21 cellular contexts compared by ENCODE assay signal in genomic region chr5:2008851-2009629, GRCh38.
DNase-seq lines count a peak whose midpoint lies in the region; ATAC-seq lines count a peak whose summit lies in the region.
"Had no signal": no experiment of that assay in that cellular context is flagged by ENCODE, and none has a peak within 500 bp of the region (broad histone marks: within the 10 kb centered on the region; RNA-seq: fewer than 3 reads in every experiment).

No MANE protein-coding gene starts in this region.

- H2BK120ac ChIP-seq in neuronal stem cell (ENCODE audit: low read depth, low read length): no peak overlapping the region

- peak overlapping the region; percentile 43 for H3K23ac ChIP-seq in neuronal stem cell (ENCODE audit: low read depth, low read length, poor library complexity)

- no peak overlapping the region for H3K27ac Mint-ChIP-seq in activated CD8-positive, alpha-beta memory T cell treated with anti-CD3 and anti-CD28 coated beads, Interleukin-2, amount 10 ng/mL, durations not matched to agents 7 days and 5 days
- H3K27ac Mint-ChIP-seq: CD8-positive, alpha-beta T cell had no signal

- H3K14ac ChIP-seq in neuronal stem cell (ENCODE audit: low read length): peak overlapping the region; percentile 1

- H2AK5ac ChIP-seq in neuronal stem cell (ENCODE audit: low read depth, low read length): peak overlapping the region; percentile 36

- peaks cover 2% of the 10 kb centered on the region for H3K79me1 ChIP-seq in neuronal stem cell (ENCODE audit: low read depth, low read length)

- H3K4me3 Mint-ChIP-seq in activated CD8-positive, alpha-beta memory T cell treated with anti-CD3 and anti-CD28 coated beads, Interleukin-2, amount 10 ng/mL, durations not matched to agents 7 days and 5 days: no peak overlapping the region
- H3K4me3 Mint-ChIP-seq: CD8-positive, alpha-beta T cell had no signal

- WGBS in neuronal stem cell (ENCODE audit: extremely low coverage in 2 of 2, insufficient read length in 2 of 2, insufficient replicate concordance in 1 of 2), 2 donors: no CpG with 5 or more reads among the region's 15 CpGs

- H3K36me3 Mint-ChIP-seq in activated CD8-positive, alpha-beta memory T cell treated with anti-CD3 and anti-CD28 coated beads, Interleukin-2, amount 10 ng/mL, durations not matched to agents 7 days and 5 days: no peaks in the 10 kb centered on the region
- H3K36me3 Mint-ChIP-seq: CD8-positive, alpha-beta T cell had no signal

- no peaks in the 10 kb centered on the region for H3K4me1 Mint-ChIP-seq in activated CD8-positive, alpha-beta memory T cell treated with anti-CD3 and anti-CD28 coated beads, Interleukin-2, amount 10 ng/mL, durations not matched to agents 7 days and 5 days

- peaks cover 2 to 11% of the 10 kb centered on the region in 2 donors for H3K4me1 ChIP-seq in neuronal stem cell (ENCODE audit: control insufficient read depth in 2 of 2, insufficient read depth in 1 of 2, low read depth in 1 of 2, low read length in 2 of 2)

- no peaks in the 10 kb centered on the region for H3K36me3 ChIP-seq in neuronal stem cell (replicated peaks in 1 of 2; ENCODE audit: control insufficient read depth in 2 of 2, insufficient read depth in 2 of 2, low read length in 2 of 2)

- no peak overlapping the region for H2BK5ac ChIP-seq in neuronal stem cell (ENCODE audit: low read length)

- peak; percentile 29 for DNase-seq in activated CD8-positive, alpha-beta memory T cell treated with anti-CD3 and anti-CD28 coated beads, Interleukin-2, amount 10 ng/mL, durations not matched to agents 7 days and 5 days
- no peak for DNase-seq in activated CD8-positive, alpha-beta memory T cell treated with anti-CD3 and anti-CD28 coated beads for 24 hours
- DNase-seq in COLO668 (lab: John Stamatoyannopoulos, UW; ENCODE audit: unreplicated experiment): peak; percentile 21
- DNase-seq in SW480 (ENCODE audit: low spot score): peak; percentile 21
- no peak for DNase-seq in neuronal stem cell (ENCODE audit: low spot score)
- no peak for DNase-seq in LoVo (ENCODE audit: low spot score)
- no peak for DNase-seq in amygdala (lab: John Stamatoyannopoulos, UW)
- DNase-seq: CD8-positive, alpha-beta T cell; DMS53; GM23248; HCEC 1CT; KBM-7; MV-4-11; NCI-H1417; NCI-H187; NCI-H2171 treated with DMSO at 0.1 percent for 48 hours; NCI-H446; NCI-H774; SHP77 treated with DMSO at 0.1 percent for 48 hours; SK-N-SH had no signal

- no peak overlapping the region for H3K4ac ChIP-seq in neuronal stem cell (ENCODE audit: low read length)

- no peaks in the 10 kb centered on the region for H3K27me3 ChIP-seq in neuronal stem cell (ENCODE audit: control insufficient read depth in 3 of 3, insufficient read depth in 3 of 3, low read depth in 1 of 3, low read length in 3 of 3)

- no peak overlapping the region for H3K9ac ChIP-seq in neuronal stem cell (ENCODE audit: low read depth, low read length, poor library complexity)
- H3K9ac ChIP-seq: GM23248, SK-N-SH had no signal

- H4K8ac ChIP-seq in neuronal stem cell (ENCODE audit: low read depth, low read length): no peak overlapping the region

- no peak overlapping the region for H3K4me2 ChIP-seq in neuronal stem cell (ENCODE audit: insufficient read depth, low read length, poor library complexity, severe bottlenecking)
- H3K4me2 ChIP-seq: SK-N-SH had no signal

- H3K18ac ChIP-seq in neuronal stem cell (ENCODE audit: low read length): no peak overlapping the region

- H2AFZ ChIP-seq in neuronal stem cell (ENCODE audit: low read length): no peak overlapping the region
- H2AFZ ChIP-seq: GM23248 had no signal

- no peak overlapping the region for H4K91ac ChIP-seq in neuronal stem cell (ENCODE audit: low read depth, low read length, poor library complexity)

- H3K9me3 Mint-ChIP-seq in activated CD8-positive, alpha-beta memory T cell treated with anti-CD3 and anti-CD28 coated beads, Interleukin-2, amount 10 ng/mL, durations not matched to agents 7 days and 5 days (ENCODE audit: low read depth): no peaks in the 10 kb centered on the region
- H3K9me3 Mint-ChIP-seq: CD8-positive, alpha-beta T cell had no signal

- H3K9me3 ChIP-seq in neuronal stem cell (replicated peaks in 1 of 2; ENCODE audit: control insufficient read depth in 2 of 2, insufficient read depth in 1 of 2, low read depth in 1 of 2, low read length in 2 of 2): no peaks in the 10 kb centered on the region
- H3K9me3 ChIP-seq: SK-N-SH had no signal

- CTCF ChIA-PET in activated CD8-positive, alpha-beta memory T cell treated with anti-CD3 and anti-CD28 coated beads, Interleukin-2, amount 10 ng/mL, durations not matched to agents 7 days and 5 days (lab: Charles Lee): no interaction called here

- H2BK15ac ChIP-seq in neuronal stem cell (ENCODE audit: low read length): no peak overlapping the region

- no peak overlapping the region for H3K4me3 ChIP-seq in neuronal stem cell (ENCODE audit: low read length in 2 of 2)
- H3K4me3 ChIP-seq: GM23248 had no signal

- no peak overlapping the region for H3K27ac ChIP-seq in neuronal stem cell (replicated peaks; ENCODE audit: low read length)
- H3K27ac ChIP-seq: GM23248 had no signal

- H2BK12ac ChIP-seq in neuronal stem cell (ENCODE audit: low read length): no peak overlapping the region

- no peak for ATAC-seq in activated CD8-positive, alpha-beta memory T cell treated with anti-CD3 and anti-CD28 coated beads, Interleukin-2, amount 10 ng/mL, durations not matched to agents 7 days and 5 days
- no peak for ATAC-seq in HG03196 (IDR thresholded peaks at IDR 0.05; ENCODE audit: unreplicated experiment)
- ATAC-seq: CD8-positive, alpha-beta T cell had no signal

- no peaks in the 10 kb centered on the region for H3K27me3 Mint-ChIP-seq in activated CD8-positive, alpha-beta memory T cell treated with anti-CD3 and anti-CD28 coated beads, Interleukin-2, amount 10 ng/mL, durations not matched to agents 7 days and 5 days

Comparison
In these comparisons a context has a peak if more than half of its experiments do, and no peak if none do; other contexts are left out.
1. DNase-seq: peak in activated CD8-positive, alpha-beta memory T cell treated with anti-CD3 and anti-CD28 coated beads, Interleukin-2, amount 10 ng/mL, durations not matched to agents 7 days and 5 days (single experiment), COLO668 (single experiment) and SW480 (single experiment); none in activated CD8-positive, alpha-beta memory T cell treated with anti-CD3 and anti-CD28 coated beads for 24 hours (single experiment), neuronal stem cell (single experiment), LoVo (single experiment) and amygdala (0 of 56).